8 cellular contexts compared by ENCODE assay signal in the genomic region with DNA sequence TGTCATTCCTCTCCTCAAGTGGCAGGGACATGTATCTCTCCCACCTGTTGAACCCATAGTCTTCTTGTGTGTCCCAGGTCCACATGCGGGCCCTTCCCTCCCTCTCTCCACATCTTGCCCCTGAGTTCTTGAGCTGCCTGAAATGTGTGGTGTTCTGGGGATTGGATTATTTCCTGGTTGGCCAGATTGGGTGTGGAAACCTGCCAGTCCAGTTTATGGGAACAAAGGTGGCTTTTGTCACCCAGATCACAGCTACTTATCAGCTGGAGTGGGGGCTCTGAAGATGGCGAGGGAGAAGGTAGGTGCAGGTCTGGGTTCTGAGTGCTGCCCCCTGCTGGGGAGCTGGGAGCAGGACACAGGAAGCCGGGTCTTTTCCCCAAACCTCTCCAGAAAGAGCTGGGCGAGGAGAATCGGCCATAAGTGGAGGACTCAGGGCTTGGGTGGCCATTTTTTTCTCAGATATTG. TPM values are rescaled to one million over a fixed set of nuclear protein-coding genes. Genes with fewer than 3 reads are reported as not detected.
DNase-seq lines count a peak whose midpoint lies in the region; ATAC-seq and TF ChIP-seq lines count a peak whose summit lies in the region.

No MANE protein-coding gene starts in this region.

- WGBS in suprapubic skin: 60% methylated on average over 3 of the region's 5 CpGs

- TF ChIP-seq POLR2A in suprapubic skin (IDR thresholded peaks at IDR 0.05): no peak
- no peak for TF ChIP-seq POLR2A in gastrocnemius medialis (IDR thresholded peaks at IDR 0.05)

- TF ChIP-seq EP300 in suprapubic skin (IDR thresholded peaks at IDR 0.05): no peak

- intact Hi-C loops in lower lobe of right lung (cut with DNase I): no loop called here
- intact Hi-C loops in gastrocnemius medialis (cut with DNase I; ENCODE audit: low total_unique reads): no loop called here

- H3K36me3 ChIP-seq in lower lobe of right lung (peaks cover 27% of the 10 kb centered on the region), suprapubic skin (peaks cover 7% of the 10 kb centered on the region), gastrocnemius medialis (no peaks in the 10 kb centered on the region)

- H3K27ac ChIP-seq in lower lobe of right lung (peak overlapping the region; percentile 63), suprapubic skin (peak overlapping the region; percentile 20), gastrocnemius medialis (no peak overlapping the region)

- H3K4me3 ChIP-seq in astrocyte of the spinal cord (ENCODE audit: low read depth, low read length) (no peak overlapping the region), lower lobe of right lung (no peak overlapping the region), suprapubic skin (no peak overlapping the region), gastrocnemius medialis (no peak overlapping the region)

- H3K9me3 ChIP-seq in lower lobe of right lung: no peaks in the 10 kb centered on the region
- no peaks in the 10 kb centered on the region for H3K9me3 ChIP-seq in suprapubic skin
- no peaks in the 10 kb centered on the region for H3K9me3 ChIP-seq in gastrocnemius medialis

- peak; percentile 56 for TF ChIP-seq CTCF in astrocyte of the spinal cord (IDR thresholded peaks at IDR 0.05; ENCODE audit: low read depth, low read length)
- TF ChIP-seq CTCF in lower lobe of right lung (IDR thresholded peaks at IDR 0.05): peak; percentile 69
- TF ChIP-seq CTCF in suprapubic skin (IDR thresholded peaks at IDR 0.05): peak in 1 of 2 donors; percentile 52
- TF ChIP-seq CTCF in gastrocnemius medialis (IDR thresholded peaks at IDR 0.05 in 4 of 5, conservative IDR thresholded peaks at IDR 0.05 in 1 of 5): peak in 2 of 5 experiments; percentile 25 to 28

- DNase-seq in NCI-H2196 (lab: John Stamatoyannopoulos, UW; ENCODE audit: unreplicated experiment) (peak; percentile 23), NCI-H2196 treated with DMSO at 0.1 percent for 48 hours (lab: John Stamatoyannopoulos, UW; ENCODE audit: unreplicated experiment) (no peak), astrocyte of the spinal cord (ENCODE audit: low read depth, low spot score) (no peak), lower lobe of right lung (peak; percentile 65), suprapubic skin (ENCODE audit: low spot score in 2 of 2) (no peak), gastrocnemius medialis (no peak)

- in situ Hi-C loops in astrocyte of the spinal cord (cut with HindIII; ENCODE audit: low sequenced_read_pairs) (no loop called here), gastrocnemius medialis (cut with MboI; ENCODE audit: low sequenced_read_pairs in 4 of 4) (no loop called here)

- no peaks in the 10 kb centered on the region for H3K27me3 ChIP-seq in lower lobe of right lung (ENCODE audit: low read depth)
- no peaks in the 10 kb centered on the region for H3K27me3 ChIP-seq in suprapubic skin
- peaks cover 0 to 10% (median 4%) of the 10 kb centered on the region in 3 donors for H3K27me3 ChIP-seq in gastrocnemius medialis

- ATAC-seq in HG02610 (IDR thresholded peaks at IDR 0.05; ENCODE audit: unreplicated experiment) (peak; percentile 75), SK-N-SH treated with all-trans-retinoic acid at 6 μM for 48 hours (peak; percentile 81), lower lobe of right lung (peak; percentile 76 to 77), gastrocnemius medialis (no peak)

- peaks cover 84% of the 10 kb centered on the region for H3K4me1 ChIP-seq in lower lobe of right lung
- peaks cover 32% of the 10 kb centered on the region for H3K4me1 ChIP-seq in suprapubic skin
- H3K4me1 ChIP-seq in gastrocnemius medialis: no peaks in the 10 kb centered on the region

TF ChIP-seq in SK-N-SH treated with all-trans-retinoic acid at 6 μM for 48 hours, 23 proteins besides CTCF, POLR2A, EP300 and RAD21:
- TF ChIP-seq ISL1 (CRISPR knock-in tag; IDR thresholded peaks at IDR 0.05) (no peak), ZNF8 (CRISPR knock-in tag; IDR thresholded peaks at IDR 0.05) (no peak), ZC3H10 (CRISPR knock-in tag; IDR thresholded peaks at IDR 0.05) (no peak), PPARA (CRISPR knock-in tag; IDR thresholded peaks at IDR 0.05; ENCODE audit: borderline replicate concordance) (no peak), ZNF70 (CRISPR knock-in tag; IDR thresholded peaks at IDR 0.05) (no peak), CREB5 (CRISPR knock-in tag; IDR thresholded peaks at IDR 0.05; ENCODE audit: low read depth) (no peak), TCF4 (CRISPR knock-in tag; IDR thresholded peaks at IDR 0.05; ENCODE audit: borderline replicate concordance) (no peak), CSDC2 (CRISPR knock-in tag; IDR thresholded peaks at IDR 0.05) (no peak), OSR1 (CRISPR knock-in tag; IDR thresholded peaks at IDR 0.05) (no peak), ZNF565 (CRISPR knock-in tag; conservative IDR thresholded peaks at IDR 0.05; ENCODE audit: low read depth) (no peak)
- TF ChIP-seq, protein P1, sequence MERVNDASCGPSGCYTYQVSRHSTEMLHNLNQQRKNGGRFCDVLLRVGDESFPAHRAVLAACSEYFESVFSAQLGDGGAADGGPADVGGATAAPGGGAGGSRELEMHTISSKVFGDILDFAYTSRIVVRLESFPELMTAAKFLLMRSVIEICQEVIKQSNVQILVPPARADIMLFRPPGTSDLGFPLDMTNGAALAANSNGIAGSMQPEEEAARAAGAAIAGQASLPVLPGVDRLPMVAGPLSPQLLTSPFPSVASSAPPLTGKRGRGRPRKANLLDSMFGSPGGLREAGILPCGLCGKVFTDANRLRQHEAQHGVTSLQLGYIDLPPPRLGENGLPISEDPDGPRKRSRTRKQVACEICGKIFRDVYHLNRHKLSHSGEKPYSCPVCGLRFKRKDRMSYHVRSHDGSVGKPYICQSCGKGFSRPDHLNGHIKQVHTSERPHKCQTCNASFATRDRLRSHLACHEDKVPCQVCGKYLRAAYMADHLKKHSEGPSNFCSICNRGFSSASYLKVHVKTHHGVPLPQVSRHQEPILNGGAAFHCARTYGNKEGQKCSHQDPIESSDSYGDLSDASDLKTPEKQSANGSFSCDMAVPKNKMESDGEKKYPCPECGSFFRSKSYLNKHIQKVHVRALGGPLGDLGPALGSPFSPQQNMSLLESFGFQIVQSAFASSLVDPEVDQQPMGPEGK (CRISPR knock-in tag; IDR thresholded peaks at IDR 0.05; ENCODE audit: borderline replicate concordance): no peak

RNA-seq across cellular contexts. Expression of gene DTX4, which starts 14.2 kb away (rescaled TPM):
- 51.7 TPM for total RNA-seq in lower lobe of right lung
- 10 to 100 TPM in 1 of 4 donors, 1 to 10 TPM in 3; 8.3 to 11.5 (median 8.9) TPM for total RNA-seq in suprapubic skin
- under 1 TPM; 0.15 to 0.91 (median 0.47) TPM for total RNA-seq in gastrocnemius medialis

RNA-seq across cellular contexts. Expression of gene MPEG1, which starts 26.6 kb away (rescaled TPM):
- total RNA-seq in lower lobe of right lung (48.9 TPM), suprapubic skin (1 to 10 TPM; 2.3 to 4.5 (median 2.9) TPM), gastrocnemius medialis (1 to 10 TPM; 1.9 to 7.0 (median 2.6) TPM)

RNA-seq across cellular contexts. Expression of gene FAM111A, which starts 43.5 kb away (rescaled TPM):
- total RNA-seq in lower lobe of right lung (68.4 TPM), suprapubic skin (10 to 100 TPM; 12.5 to 55.7 (median 21.6) TPM), gastrocnemius medialis (1 to 10 TPM; 2.0 to 7.0 (median 3.7) TPM)

Comparison
In these comparisons a context has a peak if more than half of its experiments do, and no peak if none do; other contexts are left out.
1. DNase-seq: peak in NCI-H2196 (single experiment) and lower lobe of right lung (single experiment); none in NCI-H2196 treated with DMSO at 0.1 percent for 48 hours (single experiment), astrocyte of the spinal cord (single experiment), suprapubic skin (0 of 2) and gastrocnemius medialis (0 of 2).
2. ATAC-seq: peak in HG02610 (single experiment), SK-N-SH treated with all-trans-retinoic acid at 6 μM for 48 hours (single experiment) and lower lobe of right lung (2 of 2); none in gastrocnemius medialis (0 of 2).
3. H3K27ac ChIP-seq: peak in lower lobe of right lung (single experiment) and suprapubic skin (single experiment); none in gastrocnemius medialis (0 of 4).
4. RNA of gene DTX4, which starts 14.2 kb away (total RNA-seq): 51.7 TPM in lower lobe of right lung (single experiment) and 8.3 to 11.5 TPM in suprapubic skin; 0.15 to 0.91 TPM in gastrocnemius medialis; every median in the first group is over 4 times any median in the second.